Comparison of ENCODE assay signal across 36 cellular contexts in genomic region chr11:128250482-128250881, GRCh38.
"Had no signal": no experiment of that assay in that cellular context is flagged by ENCODE, and none has a peak within 500 bp of the region (broad histone marks: within the 10 kb centered on the region; RNA-seq: fewer than 3 reads in every experiment).

No MANE protein-coding gene starts in this region.

- H3K36me3 Mint-ChIP-seq: activated naive CD4-positive, alpha-beta T cell treated with anti-CD3 and anti-CD28 coated beads, Interleukin-2, amount 50 U/mL, for 72 hours; activated naive CD8-positive, alpha-beta T cell treated with anti-CD3 and anti-CD28 coated beads for 36 hours; WTC11 had no signal

- H3K27ac ChIP-seq: adrenal gland, body of pancreas, brain microvascular endothelial cell, breast epithelium, WERI-Rb-1 had no signal

- H3K4me3 Mint-ChIP-seq: activated CD4-positive, alpha-beta memory T cell treated with anti-CD3 and anti-CD28 coated beads, Interleukin-2, amount 10 ng/mL, durations not matched to agents 7 days and 5 days; activated CD4-positive, alpha-beta T cell treated with anti-CD3 and anti-CD28 coated beads for 36 hours; activated CD4-positive, alpha-beta T cell treated with anti-CD3 and anti-CD28 coated beads, Interleukin-2, amount 10 ng/mL, durations not matched to agents 7 days and 5 days; activated CD8-positive, alpha-beta memory T cell treated with anti-CD3 and anti-CD28 coated beads, Interleukin-2, amount 10 ng/mL, durations not matched to agents 7 days and 5 days; activated CD8-positive, alpha-beta T cell treated with anti-CD3 and anti-CD28 coated beads, Interleukin-2, amount 10 ng/mL, durations not matched to agents 7 days and 5 days; activated naive CD4-positive, alpha-beta T cell treated with anti-CD3 and anti-CD28 coated beads for 36 hours; activated naive CD8-positive, alpha-beta T cell treated with anti-CD3 and anti-CD28 coated beads for 36 hours; activated T-cell treated with anti-CD3 and anti-CD28 coated beads, Interleukin-2, amount 50 U/mL, for 24 hours; activated T-helper 1 cell treated with anti-CD3 and anti-CD28 coated beads, Interleukin-12 subunit alpha, Interleukin-12 subunit beta, Interleukin-2, Interleukin-4 antibody, amounts not matched to agents 30 ng/mL and 10 ng/mL and 1 ng/mL, durations not matched to agents 14 hours and 24 hours and 36 hours; activated T-helper 17 cell treated with anti-CD3 and anti-CD28 coated beads, Interleukin-2, amount 50 U/mL, for 72 hours; T-helper 1 cell treated with Interleukin-12 subunit alpha and Interleukin-12 subunit beta and Interleukin-4 antibody, amounts not matched to agents 30 μg/mL and 1 μg/mL, for 36 hours; T-helper 2 cell treated with Interferon-gamma antibody and Interleukin-4, amounts not matched to agents 5 μg/mL and 100 μg/mL, for 36 hours; WTC11 had no signal

- H3K27ac Mint-ChIP-seq: activated CD4-positive, alpha-beta memory T cell treated with anti-CD3 and anti-CD28 coated beads, Interleukin-2, amount 10 ng/mL, durations not matched to agents 7 days and 5 days; activated CD4-positive, alpha-beta T cell treated with anti-CD3 and anti-CD28 coated beads for 36 hours; activated CD4-positive, alpha-beta T cell treated with anti-CD3 and anti-CD28 coated beads, Interleukin-2, amount 10 ng/mL, durations not matched to agents 7 days and 5 days; activated CD8-positive, alpha-beta memory T cell treated with anti-CD3 and anti-CD28 coated beads, Interleukin-2, amount 10 ng/mL, durations not matched to agents 7 days and 5 days; activated CD8-positive, alpha-beta T cell treated with anti-CD3 and anti-CD28 coated beads, Interleukin-2, amount 10 ng/mL, durations not matched to agents 7 days and 5 days; activated naive CD4-positive, alpha-beta T cell treated with anti-CD3 and anti-CD28 coated beads for 36 hours; activated naive CD4-positive, alpha-beta T cell treated with anti-CD3 and anti-CD28 coated beads, Interleukin-2, amount 50 U/mL, for 72 hours; activated naive CD8-positive, alpha-beta T cell treated with anti-CD3 and anti-CD28 coated beads for 36 hours; activated T-cell treated with anti-CD3 and anti-CD28 coated beads, Interleukin-2, amount 50 U/mL, for 24 hours; activated T-helper 1 cell treated with anti-CD3 and anti-CD28 coated beads, Interleukin-12 subunit alpha, Interleukin-12 subunit beta, Interleukin-2, Interleukin-4 antibody, amounts not matched to agents 30 ng/mL and 10 ng/mL and 1 ng/mL, durations not matched to agents 14 hours and 24 hours and 36 hours; activated T-helper 17 cell treated with anti-CD3 and anti-CD28 coated beads, Interleukin-2, amount 50 U/mL, for 72 hours; T-helper 1 cell treated with Interleukin-12 subunit alpha and Interleukin-12 subunit beta and Interleukin-4 antibody, amounts not matched to agents 30 μg/mL and 1 μg/mL, for 36 hours; T-helper 2 cell treated with Interferon-gamma antibody and Interleukin-4, amounts not matched to agents 5 μg/mL and 100 μg/mL, for 36 hours; WTC11 had no signal

- H3K9me3 ChIP-seq: adrenal gland, body of pancreas, breast epithelium had no signal

- DNase-seq: activated CD4-positive, alpha-beta memory T cell treated with anti-CD3 and anti-CD28 coated beads, Interleukin-2, amount 10 ng/mL, durations not matched to agents 7 days and 5 days; activated CD4-positive, alpha-beta T cell treated with anti-CD3 and anti-CD28 coated beads for 1 hour; activated CD4-positive, alpha-beta T cell treated with anti-CD3 and anti-CD28 coated beads for 36 hours; activated CD4-positive, alpha-beta T cell treated with anti-CD3 and anti-CD28 coated beads for 48 hours; activated CD4-positive, alpha-beta T cell treated with anti-CD3 and anti-CD28 coated beads, Interleukin-2, amount 10 ng/mL, durations not matched to agents 7 days and 5 days; activated CD4-positive, alpha-beta T cell treated with anti-CD3 and anti-CD28 coated beads, Interleukin-2, amount 50 U/mL, for 48 hours; activated CD4-positive, CD25-positive, alpha-beta regulatory T cell; activated CD8-positive, alpha-beta memory T cell treated with anti-CD3 and anti-CD28 coated beads for 24 hours; activated CD8-positive, alpha-beta memory T cell treated with anti-CD3 and anti-CD28 coated beads, Interleukin-2, amount 10 ng/mL, durations not matched to agents 7 days and 5 days; activated CD8-positive, alpha-beta memory T cell treated with anti-CD3 and anti-CD28 coated beads, Interleukin-2, amount 50 U/mL, for 48 hours; activated CD8-positive, alpha-beta T cell treated with anti-CD3 and anti-CD28 coated beads, Interleukin-2, amount 10 ng/mL, durations not matched to agents 7 days and 5 days; activated effector memory CD4-positive, alpha-beta T cell treated with anti-CD3 and anti-CD28 coated beads, Interleukin-2, amount 50 U/mL, for 16 hours; activated gamma-delta T cell treated with Interleukin-2 at 50 U/mL for 16 hours; activated naive CD4-positive, alpha-beta T cell; activated naive CD4-positive, alpha-beta T cell treated with anti-CD3 and anti-CD28 coated beads for 36 hours; activated naive CD4-positive, alpha-beta T cell treated with anti-CD3 and anti-CD28 coated beads, Interleukin-2, amount 50 U/mL, for 16 hours; activated naive CD8-positive, alpha-beta T cell treated with anti-CD3 and anti-CD28 coated beads for 36 hours; activated T-cell treated with anti-CD3 and anti-CD28 coated beads, Interleukin-2, amount 50 U/mL, for 24 hours; activated T-cell treated with anti-CD3 and anti-CD28 coated beads, Interleukin-2, amount 50 U/mL, for 48 hours; adrenal gland; aorta; body of pancreas; brain microvascular endothelial cell; central memory CD4-positive, alpha-beta T cell; T-helper 1 cell; T-helper 2 cell; T-helper 9 cell; WERI-Rb-1 had no signal

- H3K27me3 ChIP-seq: adrenal gland, body of pancreas, brain microvascular endothelial cell, breast epithelium had no signal

- H3K9me3 Mint-ChIP-seq: activated CD4-positive, alpha-beta memory T cell treated with anti-CD3 and anti-CD28 coated beads, Interleukin-2, amount 10 ng/mL, durations not matched to agents 7 days and 5 days; activated CD4-positive, alpha-beta T cell treated with anti-CD3 and anti-CD28 coated beads, Interleukin-2, amount 10 ng/mL, durations not matched to agents 7 days and 5 days; activated naive CD4-positive, alpha-beta T cell treated with anti-CD3 and anti-CD28 coated beads for 36 hours; activated naive CD4-positive, alpha-beta T cell treated with anti-CD3 and anti-CD28 coated beads, Interleukin-2, amount 50 U/mL, for 72 hours; activated naive CD8-positive, alpha-beta T cell treated with anti-CD3 and anti-CD28 coated beads for 36 hours; activated T-cell treated with anti-CD3 and anti-CD28 coated beads, Interleukin-2, amount 50 U/mL, for 24 hours; activated T-helper 17 cell treated with anti-CD3 and anti-CD28 coated beads, Interleukin-2, amount 50 U/mL, for 72 hours; WTC11 had no signal

- H3K4me3 ChIP-seq: adrenal gland, body of pancreas, breast epithelium had no signal

- H3K4me1 Mint-ChIP-seq: activated CD4-positive, alpha-beta memory T cell treated with anti-CD3 and anti-CD28 coated beads, Interleukin-2, amount 10 ng/mL, durations not matched to agents 7 days and 5 days; activated CD4-positive, alpha-beta T cell treated with anti-CD3 and anti-CD28 coated beads for 36 hours; activated CD4-positive, alpha-beta T cell treated with anti-CD3 and anti-CD28 coated beads, Interleukin-2, amount 10 ng/mL, durations not matched to agents 7 days and 5 days; activated CD8-positive, alpha-beta memory T cell treated with anti-CD3 and anti-CD28 coated beads, Interleukin-2, amount 10 ng/mL, durations not matched to agents 7 days and 5 days; activated naive CD8-positive, alpha-beta T cell treated with anti-CD3 and anti-CD28 coated beads for 36 hours; activated T-helper 17 cell treated with anti-CD3 and anti-CD28 coated beads, Interleukin-2, amount 50 U/mL, for 72 hours had no signal

- ATAC-seq: activated CD4-positive, alpha-beta T cell treated with anti-CD3 and anti-CD28 coated beads for 36 hours; activated CD4-positive, CD25-positive, alpha-beta regulatory T cell treated with anti-CD3 and anti-CD28 coated beads, Interleukin-2, amount 50 U/mL, for 24 hours; activated CD8-positive, alpha-beta memory T cell treated with anti-CD3 and anti-CD28 coated beads, Interleukin-2, amount 10 ng/mL, durations not matched to agents 7 days and 5 days; activated CD8-positive, alpha-beta T cell treated with anti-CD3 and anti-CD28 coated beads, Interleukin-2, amount 10 ng/mL, durations not matched to agents 7 days and 5 days; activated naive CD4-positive, alpha-beta T cell treated with anti-CD3 and anti-CD28 coated beads, Interleukin-2, amount 50 U/mL, for 72 hours; activated T-helper 17 cell treated with anti-CD3 and anti-CD28 coated beads, Interleukin-2, amount 50 U/mL, for 72 hours; body of pancreas; WTC11 had no signal

- H3K36me3 ChIP-seq: adrenal gland, brain microvascular endothelial cell, breast epithelium, WERI-Rb-1 had no signal

- H3K27me3 Mint-ChIP-seq: activated CD4-positive, alpha-beta T cell treated with anti-CD3 and anti-CD28 coated beads for 36 hours; activated CD4-positive, alpha-beta T cell treated with anti-CD3 and anti-CD28 coated beads, Interleukin-2, amount 10 ng/mL, durations not matched to agents 7 days and 5 days; activated naive CD8-positive, alpha-beta T cell treated with anti-CD3 and anti-CD28 coated beads for 36 hours had no signal

- H3K4me1 ChIP-seq: adrenal gland, body of pancreas, breast epithelium had no signal
